In genomic region chr16:66057056-66057455, GRCh38 we compare ENCODE assay signal across 22 cellular contexts.
DNase-seq lines count a peak whose midpoint lies in the region; ATAC-seq, FAIRE-seq and TF ChIP-seq lines count a peak whose summit lies in the region.
"Had no signal": no experiment of that assay in that cellular context is flagged by ENCODE, and none has a peak within 500 bp of the region (broad histone marks: within the 10 kb centered on the region; RNA-seq: fewer than 3 reads in every experiment).

No MANE protein-coding gene starts in this region.

- H3K9me3 ChIP-seq in IMR-90 (ENCODE audit: control insufficient read depth, insufficient read depth, low read length) (no peaks in the 10 kb centered on the region), H1 (ENCODE audit: insufficient read depth in 2 of 2, low read depth in 1 of 2, low read length in 1 of 2) (no peaks in the 10 kb centered on the region), gastroesophageal sphincter (no peaks in the 10 kb centered on the region), suprapubic skin (no peaks in the 10 kb centered on the region)
- H3K9me3 ChIP-seq: BLaER1, HAP-1, Peyer's patch had no signal

- FAIRE-seq in H1 (lab: Jason Lieb, UNC), result no peak
- FAIRE-seq: GM12891 had no signal

- H2BK12ac ChIP-seq in H1 (ENCODE audit: low read depth, low read length), result no peak overlapping the region

- no peak overlapping the region for H2AK5ac ChIP-seq in IMR-90 (ENCODE audit: low read depth, low read length)
- H2AK5ac ChIP-seq in H1 (ENCODE audit: low read depth, low read length), result no peak overlapping the region

- no peaks in the 10 kb centered on the region for H3K4me1 Mint-ChIP-seq in activated T-helper 2 cell treated with anti-CD3 and anti-CD28 coated beads, Interferon-gamma antibody, Interleukin-2, Interleukin-4, amounts not matched to agents 10 μg/mL and 5 μg/mL and 100 μg/mL, durations not matched to agents 14 hours and 24 hours and 36 hours (ENCODE audit: low read depth)
- peaks cover 2% of the 10 kb centered on the region for H3K4me1 Mint-ChIP-seq in CD14-positive monocyte

- CTCF ChIA-PET in IMR-90 (lab: Yijun Ruan, JAX), result no interaction called here
- CTCF ChIA-PET in H1 (lab: Charles Lee; ENCODE audit: partially characterized antibody), result no interaction called here

- H3K27me3 ChIP-seq in IMR-90 (ENCODE audit: control insufficient read depth, insufficient read depth, low read length), result peaks cover 7% of the 10 kb centered on the region
- H3K27me3 ChIP-seq in H1 (replicated peaks in 1 of 4; ENCODE audit: control insufficient read depth in 3 of 4, extremely low read depth in 1 of 4, insufficient read depth in 3 of 4, low read length in 3 of 4), result no peaks in the 10 kb centered on the region; a peak in 1 of 7 replicates
- H3K27me3 ChIP-seq in gastroesophageal sphincter, result no peaks in the 10 kb centered on the region
- no peaks in the 10 kb centered on the region for H3K27me3 ChIP-seq in suprapubic skin
- H3K27me3 ChIP-seq: BLaER1, Peyer's patch had no signal

- in situ Hi-C loops in IMR-90 (cut with MboI; ENCODE audit: low sequenced_read_pairs), result no loop called here

- POLR2A ChIA-PET in IMR-90 (lab: Charles Lee; ENCODE audit: unreplicated experiment) (no interaction called here), H1 (lab: Charles Lee; ENCODE audit: partially characterized antibody) (no interaction called here)

- H3K9ac ChIP-seq in IMR-90 (ENCODE audit: low read depth, low read length) (no peak overlapping the region), H1 (replicated peaks in 1 of 4; ENCODE audit: extremely low read depth in 1 of 4, low read depth in 3 of 4, low read length in 3 of 4) (no peak overlapping the region)
- H3K9ac ChIP-seq: BLaER1, GM23248 had no signal

- peak overlapping the region; percentile 6; the same call in 1 of the 3 replicates for H2BK15ac ChIP-seq in IMR-90 (ENCODE audit: low read depth, low read length)
- peak overlapping the region; percentile 37; the same call in 1 of the 2 replicates for H2BK15ac ChIP-seq in H1 (ENCODE audit: low read length)

- WGBS in IMR-90 (ENCODE audit: extremely low coverage in 2 of 2, insufficient read length in 1 of 2), 2 experiments, result no CpG with 5 or more reads among the region's 3 CpGs
- WGBS in H1 (ENCODE audit: extremely low coverage in 1 of 2, insufficient coverage in 1 of 2, insufficient read length in 1 of 2, insufficient replicate concordance in 2 of 2, low coverage in 1 of 2, low lambda C conversion rate in 2 of 2, missing lambda C conversion rate in 1 of 2), 2 experiments, result 88% methylated on average over 3 of the region's 3 CpGs; no CpG with 5 or more reads in 1 of the 2 experiments
- 33 to 96% methylated on average over 1 to 3 of the region's 3 CpGs for WGBS in gastroesophageal sphincter (ENCODE audit: low coverage in 1 of 2), 2 donors
- WGBS in suprapubic skin, result 77% methylated on average over 3 of the region's 3 CpGs

- H3K56ac ChIP-seq in IMR-90 (ENCODE audit: extremely low read depth, insufficient read depth, low read length) (no peak overlapping the region), H1 (replicated peaks; ENCODE audit: insufficient read length, low read depth, low read length) (no peak overlapping the region)

- H3K14ac ChIP-seq in IMR-90 (replicated peaks; ENCODE audit: low read depth, low read length) (no peak overlapping the region), H1 (ENCODE audit: insufficient read length) (no peak overlapping the region)

- H3K9me3 Mint-ChIP-seq in activated T-helper 2 cell treated with anti-CD3 and anti-CD28 coated beads, Interferon-gamma antibody, Interleukin-2, Interleukin-4, amounts not matched to agents 10 μg/mL and 5 μg/mL and 100 μg/mL, durations not matched to agents 14 hours and 24 hours and 36 hours, result no peaks in the 10 kb centered on the region
- H3K9me3 Mint-ChIP-seq in CD14-positive monocyte, result peaks cover 0 to 2% (median 0%) of the 10 kb centered on the region in 7 donors
- H3K9me3 Mint-ChIP-seq: CD8-positive, alpha-beta T cell had no signal

- H3K4me1 ChIP-seq in IMR-90 (ENCODE audit: control insufficient read depth, insufficient read depth, low read length) (peaks cover 16% of the 10 kb centered on the region), H1 (replicated peaks in 1 of 4; ENCODE audit: control insufficient read depth in 3 of 4, insufficient read depth in 4 of 4, low read length in 3 of 4) (peaks cover 0 to 12% (median 4%) of the 10 kb centered on the region in 4 experiments; a peak in 4 of 7 replicates), gastroesophageal sphincter (no peaks in the 10 kb centered on the region), suprapubic skin (no peaks in the 10 kb centered on the region)
- H3K4me1 ChIP-seq: HAP-1, Peyer's patch had no signal

- H3K18ac ChIP-seq in IMR-90 (ENCODE audit: low read depth, low read length), result peak overlapping the region; percentile 42; the same call in 1 of the 2 replicates
- no peak overlapping the region for H3K18ac ChIP-seq in H1 (ENCODE audit: extremely low read depth, low read length)

- H3K27ac ChIP-seq in IMR-90 (ENCODE audit: insufficient read depth, low read length), result no peak overlapping the region
- H3K27ac ChIP-seq in H1 (ENCODE audit: low read depth, low read length), result no peak overlapping the region
- no peak overlapping the region for H3K27ac ChIP-seq in gastroesophageal sphincter
- H3K27ac ChIP-seq in suprapubic skin, result peak overlapping the region; percentile 3
- H3K27ac ChIP-seq: BLaER1, GM23248, Peyer's patch had no signal

- H3K23ac ChIP-seq in IMR-90 (ENCODE audit: low read depth, low read length), result no peak overlapping the region
- no peak overlapping the region for H3K23ac ChIP-seq in H1 (ENCODE audit: insufficient read length)

- no TSS peak for BruUV-seq in IMR-90 (replicated peaks; lab: Mats Ljungman, UMichigan)

- H3K36me3 ChIP-seq in IMR-90 (ENCODE audit: control insufficient read depth, insufficient read depth, low read length) (no peaks in the 10 kb centered on the region), H1 (ENCODE audit: control insufficient read depth in 2 of 4, insufficient read depth in 4 of 4, low read length in 3 of 4) (no peaks in the 10 kb centered on the region), gastroesophageal sphincter (no peaks in the 10 kb centered on the region), suprapubic skin (no peaks in the 10 kb centered on the region)
- H3K36me3 ChIP-seq: BLaER1, HAP-1, Peyer's patch had no signal

- TF ChIP-seq EP300 in H1 (IDR thresholded peaks at IDR 0.05; ENCODE audit: borderline replicate concordance in 1 of 2, low read depth in 2 of 2, low read length in 2 of 2) (no peak), gastroesophageal sphincter (IDR thresholded peaks at IDR 0.05) (no peak), suprapubic skin (IDR thresholded peaks at IDR 0.05) (no peak)

- H3K23me2 ChIP-seq in H1 (ENCODE audit: low read depth, low read length), result peaks cover 3% of the 10 kb centered on the region; the same call in 1 of the 2 replicates

- no peaks in the 10 kb centered on the region for H3K79me1 ChIP-seq in IMR-90 (ENCODE audit: low read depth in 1 of 2, low read length in 2 of 2)
- no peaks in the 10 kb centered on the region for H3K79me1 ChIP-seq in H1 (ENCODE audit: low read depth, low read length)

- H2AK9ac ChIP-seq in IMR-90 (replicated peaks; ENCODE audit: low read depth, low read length, poor library complexity), result no peak overlapping the region

- H4K8ac ChIP-seq in IMR-90 (ENCODE audit: low read depth in 2 of 2, low read length in 2 of 2) (no peak overlapping the region), H1 (ENCODE audit: extremely low read depth, insufficient read depth, low read length) (no peak overlapping the region)

- dilution Hi-C loops in IMR-90 (cut with HindIII; ENCODE audit: low sequenced_read_pairs, unreplicated experiment), result no loop called here

- H2BK20ac ChIP-seq in IMR-90 (ENCODE audit: low read depth, low read length), result peak overlapping the region; percentile 3; the same call in 1 of the 2 replicates
- H2BK20ac ChIP-seq in H1 (ENCODE audit: low read length), result no peak overlapping the region

- no peak for DNase-seq in IMR-90
- no peak for DNase-seq in H1 (ENCODE audit: low read depth in 1 of 2, low spot score in 2 of 2)
- peak in 1 of 2 donors; percentile 70 for DNase-seq in suprapubic skin (ENCODE audit: low spot score in 2 of 2)
- no peak for DNase-seq in activated T-helper 2 cell treated with anti-CD3 and anti-CD28 coated beads, Interferon-gamma antibody, Interleukin-2, Interleukin-4, amounts not matched to agents 10 μg/mL and 5 μg/mL and 100 μg/mL, durations not matched to agents 14 hours and 24 hours and 36 hours (ENCODE audit: low spot score)
- no peak for DNase-seq in CD14-positive monocyte (ENCODE audit: low spot score)
- no peak for DNase-seq in NCI-H524 (lab: John Stamatoyannopoulos, UW)
- no peak for DNase-seq in OCI-M1 (lab: John Stamatoyannopoulos, UW)
- DNase-seq: CD8-positive, alpha-beta T cell; DND-41; GM23248; KBM-7; NCI-H1092 treated with DMSO at 0.1 percent for 48 hours; NCI-H146; NCI-H2029 treated with DMSO at 0.1 percent for 48 hours; NCI-H226; NCI-H510A treated with DMSO at 0.1 percent for 48 hours; NCI-H774 had no signal

- H2AFZ ChIP-seq in IMR-90 (replicated peaks; ENCODE audit: low read length, poor library complexity) (no peak overlapping the region), H1 (ENCODE audit: low read length) (no peak overlapping the region)
- H2AFZ ChIP-seq: GM23248 had no signal

- H4K20me1 ChIP-seq in IMR-90 (ENCODE audit: insufficient read depth, low read length) (no peaks in the 10 kb centered on the region), H1 (replicated peaks in 1 of 2; ENCODE audit: control insufficient read depth in 1 of 2, insufficient read depth in 2 of 2, low read length in 2 of 2) (no peaks in the 10 kb centered on the region)
- H4K20me1 ChIP-seq: BLaER1 had no signal

- H2BK120ac ChIP-seq in IMR-90 (ENCODE audit: low read depth, low read length) (no peak overlapping the region; the same call in 1 of the 2 replicates), H1 (replicated peaks; ENCODE audit: low read depth, low read length) (no peak overlapping the region)

- TF ChIP-seq POLR2A in IMR-90 (IDR thresholded peaks at IDR 0.05; ENCODE audit: low read depth, low read length) (no peak), H1 (IDR thresholded peaks at IDR 0.05; ENCODE audit: control extremely low read depth in 1 of 2, low read depth in 2 of 2, low read length in 2 of 2) (no peak), gastroesophageal sphincter (IDR thresholded peaks at IDR 0.05) (no peak), suprapubic skin (IDR thresholded peaks at IDR 0.05) (no peak)

- TF ChIP-seq CTCF in IMR-90 (conservative IDR thresholded peaks at IDR 0.05; ENCODE audit: low read depth, low read length), result no peak
- TF ChIP-seq CTCF in H1 (IDR thresholded peaks at IDR 0.05; ENCODE audit: control extremely low read depth in 1 of 3, insufficient read depth in 1 of 3, low read depth in 1 of 3, low read length in 3 of 3), result no peak
- TF ChIP-seq CTCF in gastroesophageal sphincter (IDR thresholded peaks at IDR 0.05), result no peak
- TF ChIP-seq CTCF in suprapubic skin (IDR thresholded peaks at IDR 0.05), result no peak
- no peak for TF ChIP-seq CTCF in CD14-positive monocyte (IDR thresholded peaks at IDR 0.05)

- H3K4me3 ChIP-seq in IMR-90 (ENCODE audit: insufficient read depth, low read depth, low read length), result no peak overlapping the region
- no peak overlapping the region for H3K4me3 ChIP-seq in H1 (ENCODE audit: extremely low read depth in 1 of 4, insufficient read depth in 2 of 4, low read depth in 3 of 4, low read length in 4 of 4)
- H3K4me3 ChIP-seq in gastroesophageal sphincter, result no peak overlapping the region
- H3K4me3 ChIP-seq in suprapubic skin, result no peak overlapping the region
- H3K4me3 ChIP-seq: BLaER1, GM23248, HAP-1, Peyer's patch had no signal

- peak overlapping the region; percentile 55 for H4K5ac ChIP-seq in IMR-90 (ENCODE audit: low read depth, low read length)
- no peak overlapping the region for H4K5ac ChIP-seq in H1 (ENCODE audit: insufficient read length, low read depth, low read length)

- H3K4ac ChIP-seq in IMR-90 (ENCODE audit: low read depth, low read length), result peak overlapping the region; percentile 10; the same call in 1 of the 2 replicates
- H3K4ac ChIP-seq in H1 (replicated peaks; ENCODE audit: insufficient read length, low read depth, low read length), result no peak overlapping the region

- no peak overlapping the region for H2BK5ac ChIP-seq in IMR-90 (ENCODE audit: low read depth, low read length, poor library complexity, severe bottlenecking)
- H2BK5ac ChIP-seq in H1 (ENCODE audit: low read depth, low read length), result no peak overlapping the region

- no peak overlapping the region for H3K4me2 ChIP-seq in IMR-90 (ENCODE audit: low read depth, low read length)
- H3K4me2 ChIP-seq in H1 (ENCODE audit: insufficient read depth in 1 of 2, low read depth in 2 of 2, low read length in 2 of 2), result no peak overlapping the region

- no peak for ATAC-seq in IMR-90 (ENCODE audit: low read depth)
- ATAC-seq in gastroesophageal sphincter, result peak; percentile 80
- ATAC-seq: CD8-positive, alpha-beta T cell had no signal

- TF ChIP-seq RAD21 in IMR-90 (IDR thresholded peaks at IDR 0.05; ENCODE audit: low read length), result no peak
- no peak for TF ChIP-seq RAD21 in H1 (IDR thresholded peaks at IDR 0.05 in 1 of 2, conservative IDR thresholded peaks at IDR 0.05 in 1 of 2; ENCODE audit: low read depth in 2 of 2, low read length in 2 of 2)

- no peaks in the 10 kb centered on the region for H3K36me3 Mint-ChIP-seq in activated T-helper 2 cell treated with anti-CD3 and anti-CD28 coated beads, Interferon-gamma antibody, Interleukin-2, Interleukin-4, amounts not matched to agents 10 μg/mL and 5 μg/mL and 100 μg/mL, durations not matched to agents 14 hours and 24 hours and 36 hours (ENCODE audit: low read depth)
- no peaks in the 10 kb centered on the region for H3K36me3 Mint-ChIP-seq in CD14-positive monocyte
- H3K36me3 Mint-ChIP-seq: CD8-positive, alpha-beta T cell had no signal

- H3K27ac Mint-ChIP-seq in activated T-helper 2 cell treated with anti-CD3 and anti-CD28 coated beads, Interferon-gamma antibody, Interleukin-2, Interleukin-4, amounts not matched to agents 10 μg/mL and 5 μg/mL and 100 μg/mL, durations not matched to agents 14 hours and 24 hours and 36 hours, result no peak overlapping the region
- no peak overlapping the region for H3K27ac Mint-ChIP-seq in CD14-positive monocyte
- H3K27ac Mint-ChIP-seq: CD8-positive, alpha-beta T cell had no signal

- intact Hi-C loops in IMR-90 (cut with micrococcal nuclease), result no loop called here
- intact Hi-C loops in activated T-helper 2 cell treated with anti-CD3 and anti-CD28 coated beads, Interferon-gamma antibody, Interleukin-2, Interleukin-4, amounts not matched to agents 10 μg/mL and 5 μg/mL and 100 μg/mL, durations not matched to agents 14 hours and 24 hours and 36 hours (cut with micrococcal nuclease), result no loop called here
- intact Hi-C loops in CD14-positive monocyte (cut with micrococcal nuclease), result no loop called here

- no peak overlapping the region for H3K4me3 Mint-ChIP-seq in activated T-helper 2 cell treated with anti-CD3 and anti-CD28 coated beads, Interferon-gamma antibody, Interleukin-2, Interleukin-4, amounts not matched to agents 10 μg/mL and 5 μg/mL and 100 μg/mL, durations not matched to agents 14 hours and 24 hours and 36 hours (ENCODE audit: low read depth)
- no peak overlapping the region for H3K4me3 Mint-ChIP-seq in CD14-positive monocyte
- H3K4me3 Mint-ChIP-seq: CD8-positive, alpha-beta T cell had no signal

- no peaks in the 10 kb centered on the region for H3K9me1 ChIP-seq in IMR-90 (ENCODE audit: insufficient read depth, low read length)

- H4K91ac ChIP-seq in IMR-90 (ENCODE audit: insufficient read depth, low read depth, low read length), result no peak overlapping the region
- H4K91ac ChIP-seq in H1 (replicated peaks; ENCODE audit: insufficient read length, low read length), result no peak overlapping the region

- H3K27me3 Mint-ChIP-seq in activated T-helper 2 cell treated with anti-CD3 and anti-CD28 coated beads, Interferon-gamma antibody, Interleukin-2, Interleukin-4, amounts not matched to agents 10 μg/mL and 5 μg/mL and 100 μg/mL, durations not matched to agents 14 hours and 24 hours and 36 hours (ENCODE audit: low read depth), result no peaks in the 10 kb centered on the region
- H3K27me3 Mint-ChIP-seq in CD14-positive monocyte (ENCODE audit: low read depth in 3 of 3), result peaks cover 2 to 19% (median 4%) of the 10 kb centered on the region in 3 donors

- H3K79me2 ChIP-seq in H1 (ENCODE audit: control insufficient read depth in 1 of 2, insufficient read depth in 2 of 2, low read length in 2 of 2), result no peaks in the 10 kb centered on the region
